ENCODE assay signal across 2 cellular contexts in the genomic region with DNA sequence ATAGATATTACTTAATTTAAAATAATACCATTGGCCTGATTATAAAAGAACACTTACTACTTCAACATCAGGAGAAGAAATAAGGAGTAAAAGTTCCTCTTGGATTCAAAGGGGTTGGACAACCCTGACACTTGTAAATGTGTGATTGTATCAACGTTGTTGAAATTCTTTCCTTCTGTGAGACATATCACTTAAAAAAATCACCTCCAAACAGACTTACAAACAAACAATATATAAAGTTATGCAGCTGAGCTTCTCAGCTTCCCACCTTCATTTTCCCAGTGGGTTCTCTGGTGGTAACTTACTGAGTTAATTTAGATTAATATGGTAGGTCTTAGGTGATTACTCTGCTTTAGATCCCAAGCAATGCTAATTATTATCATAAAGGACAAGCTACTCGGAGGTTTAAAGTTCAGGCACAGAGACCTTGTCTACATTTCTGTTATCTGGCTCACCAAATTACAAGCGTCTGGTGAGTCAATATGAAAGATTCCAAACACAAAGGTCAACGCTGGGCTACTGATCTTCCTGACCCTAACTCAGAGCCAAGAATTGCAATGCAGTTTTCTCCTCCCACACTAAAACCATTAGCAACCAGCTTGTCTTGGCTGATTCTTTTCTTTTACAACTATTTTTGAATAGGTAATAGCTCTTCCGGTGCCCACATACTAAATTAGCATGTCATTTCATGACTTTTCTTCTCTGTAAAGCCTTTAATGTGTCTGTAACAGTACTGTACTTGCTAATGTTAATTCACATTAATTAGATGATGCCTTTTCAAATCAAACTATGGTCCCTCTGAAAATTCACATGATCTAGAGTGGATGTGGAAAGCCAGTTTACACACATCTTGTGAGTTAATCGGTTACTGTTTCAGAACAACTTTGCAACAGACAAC.
TF ChIP-seq lines count a peak whose summit lies in the region.

No MANE protein-coding gene starts in this region.

TF ChIP-seq in K562, 482 proteins besides CTCF, POLR2A, EP300 and RAD21 (continued from another document and continues in another):
- TF ChIP-seq, protein P1, sequence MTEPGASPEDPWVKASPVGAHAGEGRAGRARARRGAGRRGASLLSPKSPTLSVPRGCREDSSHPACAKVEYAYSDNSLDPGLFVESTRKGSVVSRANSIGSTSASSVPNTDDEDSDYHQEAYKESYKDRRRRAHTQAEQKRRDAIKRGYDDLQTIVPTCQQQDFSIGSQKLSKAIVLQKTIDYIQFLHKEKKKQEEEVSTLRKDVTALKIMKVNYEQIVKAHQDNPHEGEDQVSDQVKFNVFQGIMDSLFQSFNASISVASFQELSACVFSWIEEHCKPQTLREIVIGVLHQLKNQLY (CRISPR knock-in tag; conservative IDR thresholded peaks at IDR 0.05) = no peak
- TF ChIP-seq TEAD4 (IDR thresholded peaks at IDR 0.05; ENCODE audit: low read length) (peak; percentile 80), TEAD4 (CRISPR knock-in tag; IDR thresholded peaks at IDR 0.05; ENCODE audit: borderline replicate concordance) (no peak), ZFPM2 (CRISPR knock-in tag; IDR thresholded peaks at IDR 0.05) (no peak), MEF2D (tag; conservative IDR thresholded peaks at IDR 0.05; ENCODE audit: low read depth) (no peak), CEBPB (tag; IDR thresholded peaks at IDR 0.05) (no peak), HDAC8 (tag; IDR thresholded peaks at IDR 0.05) (no peak), ZNF133 (CRISPR knock-in tag; IDR thresholded peaks at IDR 0.05) (no peak), ZNF311 (CRISPR knock-in tag; IDR thresholded peaks at IDR 0.05) (no peak), HMG20B (CRISPR knock-in tag; IDR thresholded peaks at IDR 0.05) (no peak), TCF3 (CRISPR knock-in tag; IDR thresholded peaks at IDR 0.05) (peak; percentile 59), PTBP1 (IDR thresholded peaks at IDR 0.05; ENCODE audit: low read depth, low read length) (no peak), MAZ (CRISPR knock-in tag; conservative IDR thresholded peaks at IDR 0.05 in 1 of 2, IDR thresholded peaks at IDR 0.05 in 1 of 2) (no peak), SIN3A (IDR thresholded peaks at IDR 0.05; ENCODE audit: borderline replicate concordance in 2 of 2, control insufficient read depth in 1 of 2, low read depth in 2 of 2, low read length in 2 of 2) (no peak), RCOR1 (IDR thresholded peaks at IDR 0.05; ENCODE audit: borderline replicate concordance in 1 of 2, low read depth in 2 of 2, low read length in 2 of 2) (peak in 1 of 2 experiments; percentile 79; a peak in 2 of 4 replicates), POLR2AphosphoS5 (IDR thresholded peaks at IDR 0.05; ENCODE audit: control insufficient read depth, insufficient read depth, low read depth, low read length) (0 out of 2 replicates have a peak, but pooled peaks have one; percentile 27), BRD9 (IDR thresholded peaks at IDR 0.05; ENCODE audit: low read depth, partially characterized antibody) (no peak), FOSL1 (tag; conservative IDR thresholded peaks at IDR 0.05) (peak; percentile 84)
- TF ChIP-seq, protein P2, sequence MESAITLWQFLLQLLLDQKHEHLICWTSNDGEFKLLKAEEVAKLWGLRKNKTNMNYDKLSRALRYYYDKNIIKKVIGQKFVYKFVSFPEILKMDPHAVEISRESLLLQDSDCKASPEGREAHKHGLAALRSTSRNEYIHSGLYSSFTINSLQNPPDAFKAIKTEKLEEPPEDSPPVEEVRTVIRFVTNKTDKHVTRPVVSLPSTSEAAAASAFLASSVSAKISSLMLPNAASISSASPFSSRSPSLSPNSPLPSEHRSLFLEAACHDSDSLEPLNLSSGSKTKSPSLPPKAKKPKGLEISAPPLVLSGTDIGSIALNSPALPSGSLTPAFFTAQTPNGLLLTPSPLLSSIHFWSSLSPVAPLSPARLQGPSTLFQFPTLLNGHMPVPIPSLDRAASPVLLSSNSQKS (CRISPR knock-in tag; IDR thresholded peaks at IDR 0.05) = no peak

TF ChIP-seq in HepG2, 621 proteins besides CTCF, POLR2A, EP300 and RAD21 (continued from another document and continues in another):
- TF ChIP-seq, protein P3, sequence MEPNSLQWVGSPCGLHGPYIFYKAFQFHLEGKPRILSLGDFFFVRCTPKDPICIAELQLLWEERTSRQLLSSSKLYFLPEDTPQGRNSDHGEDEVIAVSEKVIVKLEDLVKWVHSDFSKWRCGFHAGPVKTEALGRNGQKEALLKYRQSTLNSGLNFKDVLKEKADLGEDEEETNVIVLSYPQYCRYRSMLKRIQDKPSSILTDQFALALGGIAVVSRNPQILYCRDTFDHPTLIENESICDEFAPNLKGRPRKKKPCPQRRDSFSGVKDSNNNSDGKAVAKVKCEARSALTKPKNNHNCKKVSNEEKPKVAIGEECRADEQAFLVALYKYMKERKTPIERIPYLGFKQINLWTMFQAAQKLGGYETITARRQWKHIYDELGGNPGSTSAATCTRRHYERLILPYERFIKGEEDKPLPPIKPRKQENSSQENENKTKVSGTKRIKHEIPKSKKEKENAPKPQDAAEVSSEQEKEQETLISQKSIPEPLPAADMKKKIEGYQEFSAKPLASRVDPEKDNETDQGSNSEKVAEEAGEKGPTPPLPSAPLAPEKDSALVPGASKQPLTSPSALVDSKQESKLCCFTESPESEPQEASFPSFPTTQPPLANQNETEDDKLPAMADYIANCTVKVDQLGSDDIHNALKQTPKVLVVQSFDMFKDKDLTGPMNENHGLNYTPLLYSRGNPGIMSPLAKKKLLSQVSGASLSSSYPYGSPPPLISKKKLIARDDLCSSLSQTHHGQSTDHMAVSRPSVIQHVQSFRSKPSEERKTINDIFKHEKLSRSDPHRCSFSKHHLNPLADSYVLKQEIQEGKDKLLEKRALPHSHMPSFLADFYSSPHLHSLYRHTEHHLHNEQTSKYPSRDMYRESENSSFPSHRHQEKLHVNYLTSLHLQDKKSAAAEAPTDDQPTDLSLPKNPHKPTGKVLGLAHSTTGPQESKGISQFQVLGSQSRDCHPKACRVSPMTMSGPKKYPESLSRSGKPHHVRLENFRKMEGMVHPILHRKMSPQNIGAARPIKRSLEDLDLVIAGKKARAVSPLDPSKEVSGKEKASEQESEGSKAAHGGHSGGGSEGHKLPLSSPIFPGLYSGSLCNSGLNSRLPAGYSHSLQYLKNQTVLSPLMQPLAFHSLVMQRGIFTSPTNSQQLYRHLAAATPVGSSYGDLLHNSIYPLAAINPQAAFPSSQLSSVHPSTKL (CRISPR knock-in tag; IDR thresholded peaks at IDR 0.05) = peak; percentile 98
- TF ChIP-seq RELA (CRISPR knock-in tag; IDR thresholded peaks at IDR 0.05) (no peak), TEAD3 (CRISPR knock-in tag; optimal IDR thresholded peaks at IDR 0.05; ENCODE audit: borderline replicate concordance) (peak; percentile 92), TCF7 (IDR thresholded peaks at IDR 0.05; ENCODE audit: low read depth) (peak; percentile 95), KLF16 (CRISPR knock-in tag; IDR thresholded peaks at IDR 0.05) (peak in 1 of 2 experiments; percentile 42; a peak in 1 of 4 replicates), GABPA (IDR thresholded peaks at IDR 0.05; ENCODE audit: low read depth, low read length) (no peak), GABPA (CRISPR knock-in tag; IDR thresholded peaks at IDR 0.05; ENCODE audit: low read depth) (0 out of 2 replicates have a peak, but pooled peaks have one; percentile 8), SOX13 (IDR thresholded peaks at IDR 0.05) (peak; percentile 70; the same call in 1 of the 2 replicates), SOX13 (CRISPR knock-in tag; conservative IDR thresholded peaks at IDR 0.05 in 1 of 2, IDR thresholded peaks at IDR 0.05 in 1 of 2) (peak in 1 of 2 experiments; percentile 91; a peak in 2 of 4 replicates), SP140L (CRISPR knock-in tag; IDR thresholded peaks at IDR 0.05; ENCODE audit: borderline replicate concordance) (no peak), ZNF556 (CRISPR knock-in tag; IDR thresholded peaks at IDR 0.05; ENCODE audit: borderline replicate concordance) (no peak), NAIF1 (CRISPR knock-in tag; IDR thresholded peaks at IDR 0.05; ENCODE audit: borderline replicate concordance) (0 out of 2 replicates have a peak, but pooled peaks have one; percentile 31), SOX6 (IDR thresholded peaks at IDR 0.05) (no peak), SOX6 (CRISPR knock-in tag; IDR thresholded peaks at IDR 0.05) (peak; percentile 93), ZNF160 (CRISPR knock-in tag; IDR thresholded peaks at IDR 0.05) (no peak)
- TF ChIP-seq, protein P4, sequence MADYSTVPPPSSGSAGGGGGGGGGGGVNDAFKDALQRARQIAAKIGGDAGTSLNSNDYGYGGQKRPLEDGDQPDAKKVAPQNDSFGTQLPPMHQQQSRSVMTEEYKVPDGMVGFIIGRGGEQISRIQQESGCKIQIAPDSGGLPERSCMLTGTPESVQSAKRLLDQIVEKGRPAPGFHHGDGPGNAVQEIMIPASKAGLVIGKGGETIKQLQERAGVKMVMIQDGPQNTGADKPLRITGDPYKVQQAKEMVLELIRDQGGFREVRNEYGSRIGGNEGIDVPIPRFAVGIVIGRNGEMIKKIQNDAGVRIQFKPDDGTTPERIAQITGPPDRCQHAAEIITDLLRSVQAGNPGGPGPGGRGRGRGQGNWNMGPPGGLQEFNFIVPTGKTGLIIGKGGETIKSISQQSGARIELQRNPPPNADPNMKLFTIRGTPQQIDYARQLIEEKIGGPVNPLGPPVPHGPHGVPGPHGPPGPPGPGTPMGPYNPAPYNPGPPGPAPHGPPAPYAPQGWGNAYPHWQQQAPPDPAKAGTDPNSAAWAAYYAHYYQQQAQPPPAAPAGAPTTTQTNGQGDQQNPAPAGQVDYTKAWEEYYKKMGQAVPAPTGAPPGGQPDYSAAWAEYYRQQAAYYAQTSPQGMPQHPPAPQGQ (CRISPR knock-in tag; IDR thresholded peaks at IDR 0.05; ENCODE audit: borderline replicate concordance) = no peak
- TF ChIP-seq, protein P5, sequence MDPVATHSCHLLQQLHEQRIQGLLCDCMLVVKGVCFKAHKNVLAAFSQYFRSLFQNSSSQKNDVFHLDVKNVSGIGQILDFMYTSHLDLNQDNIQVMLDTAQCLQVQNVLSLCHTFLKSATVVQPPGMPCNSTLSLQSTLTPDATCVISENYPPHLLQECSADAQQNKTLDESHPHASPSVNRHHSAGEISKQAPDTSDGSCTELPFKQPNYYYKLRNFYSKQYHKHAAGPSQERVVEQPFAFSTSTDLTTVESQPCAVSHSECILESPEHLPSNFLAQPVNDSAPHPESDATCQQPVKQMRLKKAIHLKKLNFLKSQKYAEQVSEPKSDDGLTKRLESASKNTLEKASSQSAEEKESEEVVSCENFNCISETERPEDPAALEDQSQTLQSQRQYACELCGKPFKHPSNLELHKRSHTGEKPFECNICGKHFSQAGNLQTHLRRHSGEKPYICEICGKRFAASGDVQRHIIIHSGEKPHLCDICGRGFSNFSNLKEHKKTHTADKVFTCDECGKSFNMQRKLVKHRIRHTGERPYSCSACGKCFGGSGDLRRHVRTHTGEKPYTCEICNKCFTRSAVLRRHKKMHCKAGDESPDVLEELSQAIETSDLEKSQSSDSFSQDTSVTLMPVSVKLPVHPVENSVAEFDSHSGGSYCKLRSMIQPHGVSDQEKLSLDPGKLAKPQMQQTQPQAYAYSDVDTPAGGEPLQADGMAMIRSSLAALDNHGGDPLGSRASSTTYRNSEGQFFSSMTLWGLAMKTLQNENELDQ (CRISPR knock-in tag; IDR thresholded peaks at IDR 0.05; ENCODE audit: borderline replicate concordance) = no peak
- TF ChIP-seq, protein P6, sequence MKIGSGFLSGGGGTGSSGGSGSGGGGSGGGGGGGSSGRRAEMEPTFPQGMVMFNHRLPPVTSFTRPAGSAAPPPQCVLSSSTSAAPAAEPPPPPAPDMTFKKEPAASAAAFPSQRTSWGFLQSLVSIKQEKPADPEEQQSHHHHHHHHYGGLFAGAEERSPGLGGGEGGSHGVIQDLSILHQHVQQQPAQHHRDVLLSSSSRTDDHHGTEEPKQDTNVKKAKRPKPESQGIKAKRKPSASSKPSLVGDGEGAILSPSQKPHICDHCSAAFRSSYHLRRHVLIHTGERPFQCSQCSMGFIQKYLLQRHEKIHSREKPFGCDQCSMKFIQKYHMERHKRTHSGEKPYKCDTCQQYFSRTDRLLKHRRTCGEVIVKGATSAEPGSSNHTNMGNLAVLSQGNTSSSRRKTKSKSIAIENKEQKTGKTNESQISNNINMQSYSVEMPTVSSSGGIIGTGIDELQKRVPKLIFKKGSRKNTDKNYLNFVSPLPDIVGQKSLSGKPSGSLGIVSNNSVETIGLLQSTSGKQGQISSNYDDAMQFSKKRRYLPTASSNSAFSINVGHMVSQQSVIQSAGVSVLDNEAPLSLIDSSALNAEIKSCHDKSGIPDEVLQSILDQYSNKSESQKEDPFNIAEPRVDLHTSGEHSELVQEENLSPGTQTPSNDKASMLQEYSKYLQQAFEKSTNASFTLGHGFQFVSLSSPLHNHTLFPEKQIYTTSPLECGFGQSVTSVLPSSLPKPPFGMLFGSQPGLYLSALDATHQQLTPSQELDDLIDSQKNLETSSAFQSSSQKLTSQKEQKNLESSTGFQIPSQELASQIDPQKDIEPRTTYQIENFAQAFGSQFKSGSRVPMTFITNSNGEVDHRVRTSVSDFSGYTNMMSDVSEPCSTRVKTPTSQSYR (CRISPR knock-in tag; IDR thresholded peaks at IDR 0.05; ENCODE audit: borderline replicate concordance) = peak; percentile 39; the same call in 1 of the 2 replicates
- TF ChIP-seq, protein P7, sequence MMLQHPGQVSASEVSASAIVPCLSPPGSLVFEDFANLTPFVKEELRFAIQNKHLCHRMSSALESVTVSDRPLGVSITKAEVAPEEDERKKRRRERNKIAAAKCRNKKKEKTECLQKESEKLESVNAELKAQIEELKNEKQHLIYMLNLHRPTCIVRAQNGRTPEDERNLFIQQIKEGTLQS (CRISPR knock-in tag; IDR thresholded peaks at IDR 0.05) = peak; percentile 74
- TF ChIP-seq, protein P8, sequence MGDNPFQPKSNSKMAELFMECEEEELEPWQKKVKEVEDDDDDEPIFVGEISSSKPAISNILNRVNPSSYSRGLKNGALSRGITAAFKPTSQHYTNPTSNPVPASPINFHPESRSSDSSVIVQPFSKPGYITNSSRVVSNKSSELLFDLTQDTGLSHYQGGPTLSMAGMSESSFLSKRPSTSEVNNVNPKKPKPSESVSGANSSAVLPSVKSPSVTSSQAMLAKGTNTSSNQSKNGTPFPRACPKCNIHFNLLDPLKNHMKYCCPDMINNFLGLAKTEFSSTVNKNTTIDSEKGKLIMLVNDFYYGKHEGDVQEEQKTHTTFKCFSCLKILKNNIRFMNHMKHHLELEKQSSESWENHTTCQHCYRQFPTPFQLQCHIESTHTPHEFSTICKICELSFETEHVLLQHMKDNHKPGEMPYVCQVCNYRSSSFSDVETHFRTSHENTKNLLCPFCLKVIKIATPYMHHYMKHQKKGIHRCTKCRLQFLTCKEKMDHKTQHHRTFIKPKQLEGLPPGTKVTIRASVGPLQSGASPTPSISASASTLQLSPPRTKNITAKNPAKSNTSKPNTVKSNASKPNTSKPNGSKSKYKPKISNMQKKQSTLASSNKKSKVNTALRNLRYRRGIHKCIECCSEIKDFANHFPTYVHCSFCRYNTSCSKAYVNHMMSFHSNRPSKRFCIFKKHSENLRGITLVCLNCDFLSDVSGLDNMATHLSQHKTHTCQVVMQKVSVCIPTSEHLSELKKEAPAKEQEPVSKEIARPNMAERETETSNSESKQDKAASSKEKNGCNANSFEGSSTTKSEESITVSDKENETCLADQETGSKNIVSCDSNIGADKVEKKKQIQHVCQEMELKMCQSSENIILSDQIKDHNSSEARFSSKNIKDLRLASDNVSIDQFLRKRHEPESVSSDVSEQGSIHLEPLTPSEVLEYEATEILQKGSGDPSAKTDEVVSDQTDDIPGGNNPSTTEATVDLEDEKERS (CRISPR knock-in tag; IDR thresholded peaks at IDR 0.05) = no peak
